Comparison of ENCODE assay signal across 8 cellular contexts in genomic region chr9:126861707-126862460, GRCh38. TPM values are rescaled to one million over a fixed set of nuclear protein-coding genes. Genes with fewer than 3 reads are reported as not detected.
DNase-seq lines count a peak whose midpoint lies in the region; ATAC-seq and TF ChIP-seq lines count a peak whose summit lies in the region.

No MANE protein-coding gene starts in this region.

- no peaks in the 10 kb centered on the region for H3K27me3 ChIP-seq in right atrium auricular region

- H3K27me3 Mint-ChIP-seq in activated CD4-positive, alpha-beta T cell treated with anti-CD3 and anti-CD28 coated beads, Interleukin-2, amount 10 ng/mL, durations not matched to agents 7 days and 5 days: peaks cover 15% of the 10 kb centered on the region
- H3K27me3 Mint-ChIP-seq in activated B cell treated with CpG ODN at 0.5 μM for 24 hours: peaks cover 5% of the 10 kb centered on the region
- H3K27me3 Mint-ChIP-seq in stimulated activated naive B cell treated with anti-CD40 and anti-IgM and Interleukin-4, amounts not matched to agents 10 μg/mL and 1 μg/mL and 100 μg/mL, for 72 hours: peaks cover 0 to 6% of the 10 kb centered on the region in 2 donors

- TF ChIP-seq CTCF in activated B cell treated with CpG ODN at 0.5 μM for 24 hours (IDR thresholded peaks at IDR 0.05) (no peak), right atrium auricular region (IDR thresholded peaks at IDR 0.05) (no peak)

- no peaks in the 10 kb centered on the region for H3K9me3 Mint-ChIP-seq in activated CD4-positive, alpha-beta T cell treated with anti-CD3 and anti-CD28 coated beads, Interleukin-2, amount 10 ng/mL, durations not matched to agents 7 days and 5 days
- no peaks in the 10 kb centered on the region for H3K9me3 Mint-ChIP-seq in activated B cell treated with CpG ODN at 0.5 μM for 24 hours
- no peaks in the 10 kb centered on the region for H3K9me3 Mint-ChIP-seq in stimulated activated naive B cell treated with anti-CD40 and anti-IgM and Interleukin-4, amounts not matched to agents 10 μg/mL and 1 μg/mL and 100 μg/mL, for 72 hours

- H3K27ac Mint-ChIP-seq in activated CD4-positive, alpha-beta T cell treated with anti-CD3 and anti-CD28 coated beads, Interleukin-2, amount 10 ng/mL, durations not matched to agents 7 days and 5 days: peak overlapping the region; percentile 84
- H3K27ac Mint-ChIP-seq in activated B cell treated with CpG ODN at 0.5 μM for 24 hours: peak overlapping the region; percentile 86
- peak overlapping the region; percentile 48 for H3K27ac Mint-ChIP-seq in stimulated activated naive B cell treated with anti-CD40 and anti-IgM and Interleukin-4, amounts not matched to agents 10 μg/mL and 1 μg/mL and 100 μg/mL, for 72 hours

- POLR2A ChIA-PET in activated CD4-positive, alpha-beta T cell treated with anti-CD3 and anti-CD28 coated beads, Interleukin-2, amount 10 ng/mL, durations not matched to agents 7 days and 5 days (lab: Charles Lee): no interaction called here
- POLR2A ChIA-PET in activated B cell treated with CpG ODN at 0.5 μM for 24 hours (lab: Charles Lee): interaction anchor here (0.9 kb wide), 1 partner anchor 52 kb away, joined by 3 read pairs; no protein-coding TSS in a partner anchor

- no peaks in the 10 kb centered on the region for H3K9me3 ChIP-seq in right atrium auricular region

- no peak for ATAC-seq in activated B cell treated with CpG ODN at 0.5 μM for 24 hours (ENCODE audit: low read depth)
- peak; percentile 19 to 34 for ATAC-seq in stimulated activated naive B cell treated with anti-CD40 and anti-IgM and Interleukin-4, amounts not matched to agents 10 μg/mL and 1 μg/mL and 100 μg/mL, for 72 hours (replicated peaks)

- peak overlapping the region; percentile 82 for H3K4me3 Mint-ChIP-seq in activated CD4-positive, alpha-beta T cell treated with anti-CD3 and anti-CD28 coated beads, Interleukin-2, amount 10 ng/mL, durations not matched to agents 7 days and 5 days
- H3K4me3 Mint-ChIP-seq in activated B cell treated with CpG ODN at 0.5 μM for 24 hours: peak overlapping the region; percentile 78
- peak overlapping the region; percentile 80 to 85 for H3K4me3 Mint-ChIP-seq in stimulated activated naive B cell treated with anti-CD40 and anti-IgM and Interleukin-4, amounts not matched to agents 10 μg/mL and 1 μg/mL and 100 μg/mL, for 72 hours

- peaks cover 25% of the 10 kb centered on the region for H3K36me3 Mint-ChIP-seq in activated CD4-positive, alpha-beta T cell treated with anti-CD3 and anti-CD28 coated beads, Interleukin-2, amount 10 ng/mL, durations not matched to agents 7 days and 5 days (ENCODE audit: low read depth)
- H3K36me3 Mint-ChIP-seq in activated B cell treated with CpG ODN at 0.5 μM for 24 hours (ENCODE audit: low read depth): peaks cover 27% of the 10 kb centered on the region
- peaks cover 14 to 20% of the 10 kb centered on the region in 2 donors for H3K36me3 Mint-ChIP-seq in stimulated activated naive B cell treated with anti-CD40 and anti-IgM and Interleukin-4, amounts not matched to agents 10 μg/mL and 1 μg/mL and 100 μg/mL, for 72 hours

- H3K4me1 ChIP-seq in right atrium auricular region: peaks cover 0 to 28% of the 10 kb centered on the region in 2 donors

- CTCF ChIA-PET in activated CD4-positive, alpha-beta T cell treated with anti-CD3 and anti-CD28 coated beads, Interleukin-2, amount 10 ng/mL, durations not matched to agents 7 days and 5 days (lab: Charles Lee): interaction anchor here (1.3 kb wide), 1 partner anchor 15 kb away, joined by 3 read pairs; no protein-coding TSS in a partner anchor
- CTCF ChIA-PET in activated B cell treated with CpG ODN at 0.5 μM for 24 hours (lab: Charles Lee): no interaction called here

- intact Hi-C loops in activated B cell treated with CpG ODN at 0.5 μM for 24 hours (cut with micrococcal nuclease): loop anchor here (1.0 to 5.0 kb wide), 3 partner anchors 52 to 140 kb away; partner anchors contain the start of genes RALGPS1 and ZBTB43

- no peaks in the 10 kb centered on the region for H3K36me3 ChIP-seq in right atrium auricular region

- H3K27ac ChIP-seq in right atrium auricular region: peak overlapping the region; percentile 85 to 88

- peak; percentile 24 for DNase-seq in activated CD4-positive, alpha-beta T cell treated with anti-CD3 and anti-CD28 coated beads, Interleukin-2, amount 10 ng/mL, durations not matched to agents 7 days and 5 days
- no peak for DNase-seq in activated CD4-positive, alpha-beta T cell treated with anti-CD3 and anti-CD28 coated beads for 4 hours
- DNase-seq in activated B cell treated with CpG ODN at 0.5 μM for 24 hours (no peak), right atrium auricular region (ENCODE audit: low spot score) (no peak), pons (ENCODE audit: low spot score) (no peak), glomerular visceral epithelial cell (ENCODE audit: extremely low spot score) (no peak), NCI-H1930 (lab: John Stamatoyannopoulos, UW) (no peak)
- DNase-seq in stimulated activated naive B cell treated with anti-CD40 and anti-IgM and Interleukin-4, amounts not matched to agents 10 μg/mL and 1 μg/mL and 100 μg/mL, for 72 hours: no peak

- H3K4me3 ChIP-seq in right atrium auricular region: peak overlapping the region; percentile 95 to 96

- peaks cover 28% of the 10 kb centered on the region for H3K4me1 Mint-ChIP-seq in activated CD4-positive, alpha-beta T cell treated with anti-CD3 and anti-CD28 coated beads, Interleukin-2, amount 10 ng/mL, durations not matched to agents 7 days and 5 days
- peaks cover 36% of the 10 kb centered on the region for H3K4me1 Mint-ChIP-seq in activated B cell treated with CpG ODN at 0.5 μM for 24 hours
- peaks cover 26 to 54% of the 10 kb centered on the region in 2 donors for H3K4me1 Mint-ChIP-seq in stimulated activated naive B cell treated with anti-CD40 and anti-IgM and Interleukin-4, amounts not matched to agents 10 μg/mL and 1 μg/mL and 100 μg/mL, for 72 hours

RNA-seq across cellular contexts. Expression of gene ZBTB34, which starts 1.4 kb away (rescaled TPM):
- total RNA-seq in activated CD4-positive, alpha-beta T cell treated with anti-CD3 and anti-CD28 coated beads, Interleukin-2, amount 10 ng/mL, durations not matched to agents 7 days and 5 days: 1 to 10 TPM; 8.3 to 8.7 TPM
- total RNA-seq in activated B cell treated with CpG ODN at 0.5 μM for 24 hours: 7.9 and 8.9 TPM in 2 replicates
- total RNA-seq in right atrium auricular region: 1 to 10 TPM; 3.5 to 6.2 TPM

RNA-seq across cellular contexts. Expression of gene RALGPS1, which starts 52.7 kb away (rescaled TPM):
- 1 to 10 TPM; 1.9 to 2.2 TPM for total RNA-seq in activated CD4-positive, alpha-beta T cell treated with anti-CD3 and anti-CD28 coated beads, Interleukin-2, amount 10 ng/mL, durations not matched to agents 7 days and 5 days
- total RNA-seq in activated B cell treated with CpG ODN at 0.5 μM for 24 hours (14.7 and 21.7 TPM in 2 replicates), right atrium auricular region (10 to 100 TPM in 1 of 2 donors, 1 to 10 TPM in 1; 9.7 to 17.7 TPM)

RNA-seq across cellular contexts. Expression of gene ZBTB43, which starts 57.0 kb away (rescaled TPM):
- total RNA-seq in activated CD4-positive, alpha-beta T cell treated with anti-CD3 and anti-CD28 coated beads, Interleukin-2, amount 10 ng/mL, durations not matched to agents 7 days and 5 days: 10 to 100 TPM; 17.0 to 21.0 TPM
- total RNA-seq in activated B cell treated with CpG ODN at 0.5 μM for 24 hours: 20.3 and 22.8 TPM in 2 replicates
- total RNA-seq in right atrium auricular region: 10 to 100 TPM; 11.8 to 15.1 TPM
